27 cellular contexts compared by ENCODE assay signal in the genomic region with DNA sequence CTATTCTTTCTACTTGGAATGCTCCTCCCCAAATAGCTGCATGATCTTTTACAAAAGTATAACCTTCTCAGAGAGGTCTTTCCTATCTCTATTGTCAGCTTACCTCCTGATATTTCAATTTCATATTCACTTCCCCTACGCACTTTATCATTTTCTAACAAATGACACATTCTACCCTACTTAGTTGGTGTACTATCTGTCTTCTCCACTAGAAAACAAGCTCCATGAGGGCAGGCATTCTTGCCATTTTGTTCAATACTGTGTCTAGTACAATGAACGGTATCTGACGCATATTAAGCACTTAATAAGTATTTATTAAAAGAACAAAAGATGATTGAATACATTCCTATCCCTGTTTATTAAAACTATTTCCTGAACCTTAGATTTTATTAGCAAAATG.
DNase-seq lines count a peak whose midpoint lies in the region; ATAC-seq and TF ChIP-seq lines count a peak whose summit lies in the region.
"Had no signal": no experiment of that assay in that cellular context is flagged by ENCODE, and none has a peak within 500 bp of the region (broad histone marks: within the 10 kb centered on the region; RNA-seq: fewer than 3 reads in every experiment).

No MANE protein-coding gene starts in this region.

- CTCF ChIA-PET in CD4-positive, alpha-beta memory T cell (lab: Charles Lee; ENCODE audit: partially characterized antibody) = interaction anchor here (1.0 to 1.3 kb wide), 4 partner anchors 11 to 172 kb away, joined by 3 to 6 read pairs (median 3); no protein-coding TSS in a partner anchor
- CTCF ChIA-PET in activated B cell treated with CpG ODN at 0.5 μM for 24 hours (lab: Charles Lee) = no interaction called here

- DNase-seq in activated CD4-positive, alpha-beta T cell treated with anti-CD3 and anti-CD28 coated beads, Interleukin-2, amount 10 ng/mL, durations not matched to agents 24 days and 14 days = no peak
- DNase-seq in activated CD4-positive, alpha-beta T cell treated with anti-CD3 and anti-CD28 coated beads for 48 hours = no peak
- no peak for DNase-seq in CD4-positive, alpha-beta memory T cell
- no peak for DNase-seq in activated B cell treated with CpG ODN at 0.5 μM for 24 hours
- DNase-seq in naive thymus-derived CD8-positive, alpha-beta T cell = no peak
- DNase-seq in WERI-Rb-1 = no peak
- DNase-seq in globus pallidus (ENCODE audit: low spot score) = no peak
- no peak for DNase-seq in type B pancreatic cell (ENCODE audit: extremely low spot score, unreplicated experiment)
- DNase-seq: activated CD4-positive, CD25-positive, alpha-beta regulatory T cell treated with anti-CD3 and anti-CD28 coated beads, Interleukin-2, amount 50 U/mL, for 72 hours; DMS79 treated with DMSO at 0.1 percent for 48 hours; gastrocnemius medialis; GF-D8; hypothalamus; KG1; MG63; NCI-H1105 treated with DMSO at 0.1 percent for 48 hours; NCI-H1930; NCI-H524 treated with DMSO at 0.1 percent for 48 hours; PC-3; sigmoid colon; stimulated activated CD4-positive, alpha-beta T cell treated with anti-CD3 and anti-CD28 coated beads, Interleukin-4, amount 100 ng/mL, for 24 hours; stimulated activated naive CD4-positive, alpha-beta T cell had no signal

- no peak for TF ChIP-seq CTCF in activated B cell treated with CpG ODN at 0.5 μM for 24 hours (IDR thresholded peaks at IDR 0.05)
- no peak for TF ChIP-seq CTCF in WERI-Rb-1 (IDR thresholded peaks at IDR 0.05; ENCODE audit: low read depth, low read length)
- TF ChIP-seq CTCF in type B pancreatic cell (conservative IDR thresholded peaks at IDR 0.05) = no peak

- peak overlapping the region; percentile 14 for H3K27ac Mint-ChIP-seq in activated CD4-positive, alpha-beta T cell treated with anti-CD3 and anti-CD28 coated beads, Interleukin-2, amount 10 ng/mL, durations not matched to agents 24 days and 14 days
- peak overlapping the region; percentile 91 to 99 (median 98) for H3K27ac Mint-ChIP-seq in CD4-positive, alpha-beta memory T cell
- H3K27ac Mint-ChIP-seq in activated B cell treated with CpG ODN at 0.5 μM for 24 hours (peak overlapping the region; percentile 68), type B pancreatic cell (no peak overlapping the region)
- H3K27ac Mint-ChIP-seq in naive thymus-derived CD8-positive, alpha-beta T cell = peak overlapping the region; percentile 90 to 99 (median 96)
- H3K27ac Mint-ChIP-seq: progenitor cell of endocrine pancreas had no signal

- H3K27me3 ChIP-seq in CD4-positive, alpha-beta memory T cell (ENCODE audit: insufficient read depth, low read length) = no peaks in the 10 kb centered on the region
- no peaks in the 10 kb centered on the region for H3K27me3 ChIP-seq in WERI-Rb-1 (ENCODE audit: insufficient read depth, low read depth, severe bottlenecking)
- H3K27me3 ChIP-seq: gastrocnemius medialis, MG63, sigmoid colon, vagina had no signal

- H3K4me3 Mint-ChIP-seq in activated CD4-positive, alpha-beta T cell treated with anti-CD3 and anti-CD28 coated beads, Interleukin-2, amount 10 ng/mL, durations not matched to agents 24 days and 14 days = no peak overlapping the region
- peak overlapping the region in 3 of 8 donors; percentile 9 to 73 (median 41) for H3K4me3 Mint-ChIP-seq in CD4-positive, alpha-beta memory T cell
- H3K4me3 Mint-ChIP-seq in activated B cell treated with CpG ODN at 0.5 μM for 24 hours (no peak overlapping the region), type B pancreatic cell (no peak overlapping the region)
- peak overlapping the region in 1 of 10 donors; percentile 3 for H3K4me3 Mint-ChIP-seq in naive thymus-derived CD8-positive, alpha-beta T cell

- no peak overlapping the region for H3K27ac ChIP-seq in CD4-positive, alpha-beta memory T cell (ENCODE audit: low read depth, low read length)
- no peak overlapping the region for H3K27ac ChIP-seq in WERI-Rb-1
- H3K27ac ChIP-seq: A549, gastrocnemius medialis, sigmoid colon, vagina had no signal

- peaks cover 6% of the 10 kb centered on the region for H3K9me3 Mint-ChIP-seq in activated CD4-positive, alpha-beta T cell treated with anti-CD3 and anti-CD28 coated beads, Interleukin-2, amount 10 ng/mL, durations not matched to agents 24 days and 14 days
- H3K9me3 Mint-ChIP-seq in CD4-positive, alpha-beta memory T cell = peaks cover 0 to 3% (median 0%) of the 10 kb centered on the region in 8 donors
- H3K9me3 Mint-ChIP-seq in activated B cell treated with CpG ODN at 0.5 μM for 24 hours = peaks cover 2% of the 10 kb centered on the region
- H3K9me3 Mint-ChIP-seq in naive thymus-derived CD8-positive, alpha-beta T cell = peaks cover 0 to 6% (median 0%) of the 10 kb centered on the region in 9 donors
- H3K9me3 Mint-ChIP-seq in type B pancreatic cell = peaks cover 3% of the 10 kb centered on the region

- no peak overlapping the region for H3K4me3 ChIP-seq in CD4-positive, alpha-beta memory T cell (ENCODE audit: low read length in 2 of 2)
- no peak overlapping the region for H3K4me3 ChIP-seq in WERI-Rb-1 (ENCODE audit: low read depth, low read length)
- H3K4me3 ChIP-seq: A549, gastrocnemius medialis, MG63, sigmoid colon, vagina had no signal

- H3K9me3 ChIP-seq in CD4-positive, alpha-beta memory T cell (ENCODE audit: control insufficient read depth in 1 of 2, low read length in 2 of 2) = no peaks in the 10 kb centered on the region
- H3K9me3 ChIP-seq in WERI-Rb-1 (ENCODE audit: severe bottlenecking) = no peaks in the 10 kb centered on the region
- H3K9me3 ChIP-seq: A549, gastrocnemius medialis, MG63, sigmoid colon, vagina had no signal

- H3K27me3 Mint-ChIP-seq in activated CD4-positive, alpha-beta T cell treated with anti-CD3 and anti-CD28 coated beads, Interleukin-2, amount 10 ng/mL, durations not matched to agents 24 days and 14 days = no peaks in the 10 kb centered on the region
- no peaks in the 10 kb centered on the region for H3K27me3 Mint-ChIP-seq in CD4-positive, alpha-beta memory T cell
- H3K27me3 Mint-ChIP-seq in activated B cell treated with CpG ODN at 0.5 μM for 24 hours = no peaks in the 10 kb centered on the region
- no peaks in the 10 kb centered on the region for H3K27me3 Mint-ChIP-seq in naive thymus-derived CD8-positive, alpha-beta T cell
- H3K27me3 Mint-ChIP-seq in type B pancreatic cell = no peaks in the 10 kb centered on the region
- H3K27me3 Mint-ChIP-seq: progenitor cell of endocrine pancreas had no signal

- H3K4me1 Mint-ChIP-seq in activated CD4-positive, alpha-beta T cell treated with anti-CD3 and anti-CD28 coated beads, Interleukin-2, amount 10 ng/mL, durations not matched to agents 24 days and 14 days = peaks cover 28% of the 10 kb centered on the region
- H3K4me1 Mint-ChIP-seq in CD4-positive, alpha-beta memory T cell = peaks cover 45 to 62% (median 51%) of the 10 kb centered on the region in 4 donors
- H3K4me1 Mint-ChIP-seq in activated B cell treated with CpG ODN at 0.5 μM for 24 hours (peaks cover 59% of the 10 kb centered on the region), type B pancreatic cell (ENCODE audit: unreplicated experiment) (peaks cover 31% of the 10 kb centered on the region)
- peaks cover 31 to 54% (median 48%) of the 10 kb centered on the region in 4 donors for H3K4me1 Mint-ChIP-seq in naive thymus-derived CD8-positive, alpha-beta T cell

- intact Hi-C loops in activated CD4-positive, alpha-beta T cell treated with anti-CD3 and anti-CD28 coated beads, Interleukin-2, amount 10 ng/mL, durations not matched to agents 24 days and 14 days (cut with micrococcal nuclease) = loop anchor here (5.0 kb wide), 1 partner anchor 53 kb away; no protein-coding TSS in a partner anchor
- intact Hi-C loops in CD4-positive, alpha-beta memory T cell (cut with micrococcal nuclease) = no loop called here
- intact Hi-C loops in activated B cell treated with CpG ODN at 0.5 μM for 24 hours (cut with micrococcal nuclease) = no loop called here

- peaks cover 28% of the 10 kb centered on the region for H3K36me3 Mint-ChIP-seq in activated CD4-positive, alpha-beta T cell treated with anti-CD3 and anti-CD28 coated beads, Interleukin-2, amount 10 ng/mL, durations not matched to agents 24 days and 14 days (ENCODE audit: low read depth)
- H3K36me3 Mint-ChIP-seq in CD4-positive, alpha-beta memory T cell = peaks cover 10 to 16% of the 10 kb centered on the region in 2 donors
- H3K36me3 Mint-ChIP-seq in activated B cell treated with CpG ODN at 0.5 μM for 24 hours (ENCODE audit: low read depth) (peaks cover 18% of the 10 kb centered on the region), type B pancreatic cell (peaks cover 19% of the 10 kb centered on the region)
- peaks cover 8 to 11% (median 9%) of the 10 kb centered on the region in 3 donors for H3K36me3 Mint-ChIP-seq in naive thymus-derived CD8-positive, alpha-beta T cell

- ATAC-seq in activated B cell treated with CpG ODN at 0.5 μM for 24 hours (ENCODE audit: low read depth) = no peak
- ATAC-seq in naive thymus-derived CD8-positive, alpha-beta T cell = no peak
- ATAC-seq: A549, gastrocnemius medialis, PC-3, Right ventricle myocardium inferior, SK-N-SH treated with all-trans-retinoic acid at 6 μM for 48 hours had no signal

- POLR2A ChIA-PET in CD4-positive, alpha-beta memory T cell (lab: Charles Lee; ENCODE audit: partially characterized antibody) = interaction anchor here (0.8 to 1.3 kb wide), 3 partner anchors 9 to 43 kb away, joined by 3 to 4 read pairs (median 3); no protein-coding TSS in a partner anchor
- POLR2A ChIA-PET in activated B cell treated with CpG ODN at 0.5 μM for 24 hours (lab: Charles Lee) = no interaction called here
- POLR2A ChIA-PET in naive thymus-derived CD8-positive, alpha-beta T cell (lab: Charles Lee) = interaction anchor here (1.2 to 1.4 kb wide), 2 partner anchors 11 to 163 kb away, joined by 3 read pairs; no protein-coding TSS in a partner anchor

- peaks cover 53% of the 10 kb centered on the region for H3K4me1 ChIP-seq in CD4-positive, alpha-beta memory T cell (ENCODE audit: insufficient read depth, low read length)

- H3K36me3 ChIP-seq in CD4-positive, alpha-beta memory T cell (ENCODE audit: insufficient read depth, low read length) = no peaks in the 10 kb centered on the region
- no peaks in the 10 kb centered on the region for H3K36me3 ChIP-seq in WERI-Rb-1
- H3K36me3 ChIP-seq: sigmoid colon had no signal
